8 cellular contexts compared by ENCODE assay signal in genomic region chr2:55618649-55619055, GRCh38. TPM values are rescaled to one million over a fixed set of nuclear protein-coding genes. Genes with fewer than 3 reads are reported as not detected.
A peak's percentile ranks its signal among the peaks of the same experiment; 100 is the strongest.
DNase-seq lines count a peak whose midpoint lies in the region; ATAC-seq and TF ChIP-seq lines count a peak whose summit lies in the region.

No MANE protein-coding gene starts in this region.

- H3K27me3 ChIP-seq in CD4-positive, alpha-beta T cell (ENCODE audit: control insufficient read depth, insufficient read depth, low read length): no peaks in the 10 kb centered on the region
- H3K27me3 ChIP-seq in endodermal cell (ENCODE audit: control insufficient read depth, insufficient read depth, low read length, poor library complexity, severe bottlenecking) (no peaks in the 10 kb centered on the region), mesendoderm (ENCODE audit: insufficient read depth, low read length, poor library complexity) (no peaks in the 10 kb centered on the region)

- ATAC-seq in CD4-positive, alpha-beta T cell (ENCODE audit: poor library complexity): no peak
- peak; percentile 36 for ATAC-seq in GM19035 (IDR thresholded peaks at IDR 0.05; ENCODE audit: unreplicated experiment)
- ATAC-seq in HG03354 (IDR thresholded peaks at IDR 0.05; ENCODE audit: poor library complexity, severe bottlenecking, unreplicated experiment): peak; percentile 43
- ATAC-seq in stimulated activated naive CD8-positive, alpha-beta T cell treated with anti-CD3 and anti-CD28 coated beads, Interleukin-15, amount 100 ng/mL, for 72 hours: peak; percentile 23

- no peak overlapping the region for H2BK120ac ChIP-seq in mesendoderm (ENCODE audit: low read depth, low read length)

- DNase-seq in CD4-positive, alpha-beta T cell: peak; percentile 19 to 51 (median 40)
- DNase-seq in NCI-H510A (lab: John Stamatoyannopoulos, UW): peak; percentile 14
- peak; percentile 59 for DNase-seq in activated CD4-positive, alpha-beta memory T cell treated with anti-CD3 and anti-CD28 coated beads, Interleukin-2, amount 10 ng/mL, durations not matched to agents 7 days and 5 days
- peak; percentile 79 for DNase-seq in endodermal cell
- peak; percentile 61 for DNase-seq in mesendoderm
- DNase-seq in stimulated activated naive CD8-positive, alpha-beta T cell treated with anti-CD3 and anti-CD28 coated beads, Interleukin-15, amount 100 ng/mL, for 72 hours: peak; percentile 46 to 53

- H3K27ac Mint-ChIP-seq in CD4-positive, alpha-beta T cell: no peak overlapping the region
- no peak overlapping the region for H3K27ac Mint-ChIP-seq in activated CD4-positive, alpha-beta memory T cell treated with anti-CD3 and anti-CD28 coated beads, Interleukin-2, amount 10 ng/mL, durations not matched to agents 7 days and 5 days
- H3K27ac Mint-ChIP-seq in endodermal cell: no peak overlapping the region
- H3K27ac Mint-ChIP-seq in stimulated activated naive CD8-positive, alpha-beta T cell treated with anti-CD3 and anti-CD28 coated beads, Interleukin-15, amount 100 ng/mL, for 72 hours: no peak overlapping the region

- H3K9me3 ChIP-seq in CD4-positive, alpha-beta T cell (ENCODE audit: control insufficient read depth, low read length): no peaks in the 10 kb centered on the region
- H3K9me3 ChIP-seq in endodermal cell (ENCODE audit: control insufficient read depth, low read length): no peaks in the 10 kb centered on the region

- WGBS in endodermal cell (ENCODE audit: insufficient coverage in 1 of 2, insufficient read length in 1 of 2), 2 experiments: 0% methylated on average over 15 to 16 of the region's 16 CpGs
- no CpG with 5 or more reads among the region's 16 CpGs for WGBS in mesendoderm (ENCODE audit: extremely low coverage, insufficient coverage, low lambda C conversion rate)

- H2BK15ac ChIP-seq in mesendoderm (replicated peaks; ENCODE audit: low read depth): no peak overlapping the region

- CTCF ChIA-PET in CD4-positive, alpha-beta T cell (lab: Charles Lee): interaction anchor here (1.0 kb wide), 1 partner anchor 13 kb away, joined by 3 read pairs; no protein-coding TSS in a partner anchor
- CTCF ChIA-PET in activated CD4-positive, alpha-beta memory T cell treated with anti-CD3 and anti-CD28 coated beads, Interleukin-2, amount 10 ng/mL, durations not matched to agents 7 days and 5 days (lab: Charles Lee): interaction anchor here (0.6 to 1.4 kb wide), 7 partner anchors 9 to 570 kb away, joined by 3 to 4 read pairs (median 3); partner anchors contain the start of gene CFAP36

- no peaks in the 10 kb centered on the region for H3K9me3 Mint-ChIP-seq in CD4-positive, alpha-beta T cell
- no peaks in the 10 kb centered on the region for H3K9me3 Mint-ChIP-seq in activated CD4-positive, alpha-beta memory T cell treated with anti-CD3 and anti-CD28 coated beads, Interleukin-2, amount 10 ng/mL, durations not matched to agents 7 days and 5 days
- no peaks in the 10 kb centered on the region for H3K9me3 Mint-ChIP-seq in endodermal cell
- no peaks in the 10 kb centered on the region for H3K9me3 Mint-ChIP-seq in stimulated activated naive CD8-positive, alpha-beta T cell treated with anti-CD3 and anti-CD28 coated beads, Interleukin-15, amount 100 ng/mL, for 72 hours

- no peak overlapping the region for H3K18ac ChIP-seq in mesendoderm (ENCODE audit: low read length)

- H3K27me3 Mint-ChIP-seq in CD4-positive, alpha-beta T cell: no peaks in the 10 kb centered on the region
- no peaks in the 10 kb centered on the region for H3K27me3 Mint-ChIP-seq in activated CD4-positive, alpha-beta memory T cell treated with anti-CD3 and anti-CD28 coated beads, Interleukin-2, amount 10 ng/mL, durations not matched to agents 7 days and 5 days
- no peaks in the 10 kb centered on the region for H3K27me3 Mint-ChIP-seq in endodermal cell (ENCODE audit: insufficient read depth)
- no peaks in the 10 kb centered on the region for H3K27me3 Mint-ChIP-seq in stimulated activated naive CD8-positive, alpha-beta T cell treated with anti-CD3 and anti-CD28 coated beads, Interleukin-15, amount 100 ng/mL, for 72 hours

- H3K79me1 ChIP-seq in mesendoderm (ENCODE audit: low read length): peaks cover 18% of the 10 kb centered on the region

- peaks cover 66% of the 10 kb centered on the region for H3K4me1 Mint-ChIP-seq in CD4-positive, alpha-beta T cell (ENCODE audit: low read depth)
- H3K4me1 Mint-ChIP-seq in activated CD4-positive, alpha-beta memory T cell treated with anti-CD3 and anti-CD28 coated beads, Interleukin-2, amount 10 ng/mL, durations not matched to agents 7 days and 5 days: peaks cover 55% of the 10 kb centered on the region
- peaks cover 45% of the 10 kb centered on the region for H3K4me1 Mint-ChIP-seq in endodermal cell
- H3K4me1 Mint-ChIP-seq in stimulated activated naive CD8-positive, alpha-beta T cell treated with anti-CD3 and anti-CD28 coated beads, Interleukin-15, amount 100 ng/mL, for 72 hours: peaks cover 16% of the 10 kb centered on the region

- peak overlapping the region; percentile 100 for H3K4me3 ChIP-seq in endodermal cell (ENCODE audit: low read length)
- peak overlapping the region; percentile 96 for H3K4me3 ChIP-seq in mesendoderm (ENCODE audit: low read length)

- peak overlapping the region; percentile 97 for H3K27ac ChIP-seq in CD4-positive, alpha-beta T cell (ENCODE audit: low read depth, low read length)
- peak overlapping the region; percentile 77 for H3K27ac ChIP-seq in endodermal cell (ENCODE audit: low read depth, low read length)
- peak overlapping the region; percentile 1 for H3K27ac ChIP-seq in mesendoderm (ENCODE audit: low read depth, low read length)

- H3K79me2 ChIP-seq in mesendoderm (ENCODE audit: control insufficient read depth, insufficient read depth, low read length): peaks cover 34% of the 10 kb centered on the region

- H3K4me1 ChIP-seq in endodermal cell (ENCODE audit: control insufficient read depth, insufficient read depth, low read length) (peaks cover 12% of the 10 kb centered on the region), mesendoderm (ENCODE audit: control insufficient read depth, low read depth, low read length) (peaks cover 2% of the 10 kb centered on the region)

- no peak overlapping the region for H3K4me3 Mint-ChIP-seq in CD4-positive, alpha-beta T cell
- no peak overlapping the region for H3K4me3 Mint-ChIP-seq in activated CD4-positive, alpha-beta memory T cell treated with anti-CD3 and anti-CD28 coated beads, Interleukin-2, amount 10 ng/mL, durations not matched to agents 7 days and 5 days
- no peak overlapping the region for H3K4me3 Mint-ChIP-seq in endodermal cell
- no peak overlapping the region for H3K4me3 Mint-ChIP-seq in stimulated activated naive CD8-positive, alpha-beta T cell treated with anti-CD3 and anti-CD28 coated beads, Interleukin-15, amount 100 ng/mL, for 72 hours

- POLR2A ChIA-PET in CD4-positive, alpha-beta T cell (lab: Charles Lee): interaction anchor here (0.6 to 3.0 kb wide), 18 partner anchors 8 to 1851 kb away, joined by 3 to 136 read pairs (median 4); partner anchors contain the start of genes CCDC88A, CFAP36, CHAC2 and CLHC1
- POLR2A ChIA-PET in activated CD4-positive, alpha-beta memory T cell treated with anti-CD3 and anti-CD28 coated beads, Interleukin-2, amount 10 ng/mL, durations not matched to agents 7 days and 5 days (lab: Charles Lee): interaction anchor here (0.6 to 3.0 kb wide), 15 partner anchors 8 to 1060 kb away, joined by 3 to 32 read pairs (median 7); partner anchors contain the start of genes CFAP36, CLHC1, EML6 and PNPT1

- peak overlapping the region; percentile 58 for H3K4me2 ChIP-seq in mesendoderm (ENCODE audit: low read length)

- no peak for TF ChIP-seq CTCF in CD4-positive, alpha-beta T cell (IDR thresholded peaks at IDR 0.05)
- no peak for TF ChIP-seq CTCF in endodermal cell (conservative IDR thresholded peaks at IDR 0.05)

- no peak overlapping the region for H4K5ac ChIP-seq in mesendoderm (ENCODE audit: low read length)

- peaks cover 28% of the 10 kb centered on the region for H3K36me3 Mint-ChIP-seq in CD4-positive, alpha-beta T cell (ENCODE audit: low read depth)
- H3K36me3 Mint-ChIP-seq in activated CD4-positive, alpha-beta memory T cell treated with anti-CD3 and anti-CD28 coated beads, Interleukin-2, amount 10 ng/mL, durations not matched to agents 7 days and 5 days (ENCODE audit: low read depth): peaks cover 28% of the 10 kb centered on the region
- H3K36me3 Mint-ChIP-seq in endodermal cell (ENCODE audit: low read depth): peaks cover 7% of the 10 kb centered on the region

- H3K23ac ChIP-seq in mesendoderm (ENCODE audit: low read length): no peak overlapping the region

- H3K4ac ChIP-seq in mesendoderm (ENCODE audit: low read depth, low read length): no peak overlapping the region

- peak overlapping the region; percentile 98 for H3K56ac ChIP-seq in mesendoderm (ENCODE audit: low read length)

- intact Hi-C loops in CD4-positive, alpha-beta T cell (cut with DNase I, micrococcal nuclease): loop anchor here (2.0 to 10.0 kb wide), 9 partner anchors 72 to 1834 kb away; partner anchors contain the start of genes EML6 (in 2 of the 2), ASB3 (in 1 of the 2), CLHC1 (in 1 of the 2) and ERLEC1 (in 1 of the 2)

- no peak overlapping the region for H2AK5ac ChIP-seq in mesendoderm (ENCODE audit: low read length)

- peak overlapping the region; percentile 97 for H3K9ac ChIP-seq in endodermal cell (ENCODE audit: extremely low read depth, low read length, poor library complexity, severe bottlenecking)
- H3K9ac ChIP-seq in mesendoderm (ENCODE audit: low read length): peak overlapping the region; percentile 99

- H2BK5ac ChIP-seq in mesendoderm (ENCODE audit: low read length): no peak overlapping the region

- no peak overlapping the region for H4K8ac ChIP-seq in mesendoderm (ENCODE audit: low read depth, low read length)

- H3K36me3 ChIP-seq in endodermal cell (ENCODE audit: control insufficient read depth, insufficient read depth, low read length) (peaks cover 17% of the 10 kb centered on the region), mesendoderm (ENCODE audit: control insufficient read depth, insufficient read depth, low read length) (no peaks in the 10 kb centered on the region)

RNA-seq across cellular contexts. Expression of gene PPP4R3B, which starts 1.2 kb away (rescaled TPM):
- total RNA-seq in CD4-positive, alpha-beta T cell: 10 to 100 TPM; 47.7 to 50.3 TPM
- total RNA-seq in activated CD4-positive, alpha-beta memory T cell treated with anti-CD3 and anti-CD28 coated beads, Interleukin-2, amount 10 ng/mL, durations not matched to agents 7 days and 5 days: 10 to 100 TPM; 70.7 to 75.4 TPM
- 10 to 100 TPM; 50.8 to 52.0 TPM for total RNA-seq in endodermal cell
- 47.1 TPM for polyA plus RNA-seq in endodermal cell (2013, experiment 1 of 2)
- 48.9 TPM for polyA plus RNA-seq in endodermal cell (2013, experiment 2 of 2)
- polyA plus RNA-seq in mesendoderm (2013, experiment 1 of 2): 25.7 TPM
- 25.8 TPM for polyA plus RNA-seq in mesendoderm (2013, experiment 2 of 2)

Comparison
In these comparisons a context has a peak if more than half of its experiments do, and no peak if none do; other contexts are left out.
1. DNase-seq: peak in every context shown above with its lines; median percentile 79 in endodermal cell; 61 in mesendoderm; 59 in activated CD4-positive, alpha-beta memory T cell treated with anti-CD3 and anti-CD28 coated beads, Interleukin-2, amount 10 ng/mL, durations not matched to agents 7 days and 5 days; 50 in stimulated activated naive CD8-positive, alpha-beta T cell treated with anti-CD3 and anti-CD28 coated beads, Interleukin-15, amount 100 ng/mL, for 72 hours; 40 in CD4-positive, alpha-beta T cell; 14 in NCI-H510A.
2. H3K27ac ChIP-seq: peak in every context shown above with its lines; median percentile 97 in CD4-positive, alpha-beta T cell; 77 in endodermal cell; 1 in mesendoderm.